2 cellular contexts compared by ENCODE assay signal in the genomic region with DNA sequence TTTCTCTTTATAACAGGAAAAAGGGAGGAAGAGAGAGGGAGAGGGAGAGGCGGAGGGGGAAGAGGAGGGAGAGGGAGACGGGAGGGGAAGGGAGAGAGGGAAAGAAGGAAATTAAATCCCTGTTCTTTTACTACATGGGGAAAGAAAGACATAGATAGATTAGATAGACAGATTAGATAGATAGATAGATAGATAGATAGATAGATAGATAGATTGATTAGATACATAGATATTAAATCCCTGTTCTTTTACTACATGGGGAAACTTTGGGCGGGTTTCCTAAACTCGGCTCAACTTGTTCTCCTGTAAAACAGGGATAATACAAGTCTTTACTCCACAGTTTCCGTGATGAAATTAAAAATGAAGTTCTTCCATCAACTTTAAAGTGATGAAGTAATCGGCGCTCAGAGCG.
TF ChIP-seq lines count a peak whose summit lies in the region.

No MANE protein-coding gene starts in this region.

TF ChIP-seq in SK-N-SH, 30 proteins besides CTCF, POLR2A, EP300 and RAD21:
- no peak for TF ChIP-seq IRF3 (IDR thresholded peaks at IDR 0.05; ENCODE audit: low read depth, low read length)
- TF ChIP-seq NRF1 (IDR thresholded peaks at IDR 0.05; ENCODE audit: low read depth, low read length): no peak
- TF ChIP-seq RCOR1 (IDR thresholded peaks at IDR 0.05; ENCODE audit: low read length): no peak
- TF ChIP-seq ELF1 (IDR thresholded peaks at IDR 0.05): no peak
- TF ChIP-seq RFX5 (IDR thresholded peaks at IDR 0.05; ENCODE audit: low read length): no peak
- TF ChIP-seq CHD2 (IDR thresholded peaks at IDR 0.05; ENCODE audit: low read length, partially characterized antibody): no peak
- TF ChIP-seq, protein P1, sequence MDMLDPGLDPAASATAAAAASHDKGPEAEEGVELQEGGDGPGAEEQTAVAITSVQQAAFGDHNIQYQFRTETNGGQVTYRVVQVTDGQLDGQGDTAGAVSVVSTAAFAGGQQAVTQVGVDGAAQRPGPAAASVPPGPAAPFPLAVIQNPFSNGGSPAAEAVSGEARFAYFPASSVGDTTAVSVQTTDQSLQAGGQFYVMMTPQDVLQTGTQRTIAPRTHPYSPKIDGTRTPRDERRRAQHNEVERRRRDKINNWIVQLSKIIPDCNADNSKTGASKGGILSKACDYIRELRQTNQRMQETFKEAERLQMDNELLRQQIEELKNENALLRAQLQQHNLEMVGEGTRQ (IDR thresholded peaks at IDR 0.05; ENCODE audit: borderline replicate concordance, low read depth, low read length): no peak
- no peak for TF ChIP-seq TAF1 (IDR thresholded peaks at IDR 0.05; ENCODE audit: borderline replicate concordance, low read depth, low read length)
- TF ChIP-seq JUND (IDR thresholded peaks at IDR 0.05): no peak
- TF ChIP-seq MEF2A (IDR thresholded peaks at IDR 0.05; ENCODE audit: borderline replicate concordance, low read depth): no peak
- no peak for TF ChIP-seq EZH2phosphoT487 (IDR thresholded peaks at IDR 0.05; ENCODE audit: borderline replicate concordance, low read depth)
- no peak for TF ChIP-seq SMC3 (IDR thresholded peaks at IDR 0.05; ENCODE audit: low read depth, low read length)
- no peak for TF ChIP-seq YY1 (IDR thresholded peaks at IDR 0.05; ENCODE audit: low read depth)
- no peak for TF ChIP-seq RXRA (IDR thresholded peaks at IDR 0.05; ENCODE audit: borderline replicate concordance, low read depth)
- no peak for TF ChIP-seq GATA2 (CRISPR knock-in tag; IDR thresholded peaks at IDR 0.05)
- no peak for TF ChIP-seq SIN3A (IDR thresholded peaks at IDR 0.05; ENCODE audit: borderline replicate concordance, low read depth, low read length)

TF ChIP-seq in SK-N-SH treated with all-trans-retinoic acid at 6 μM for 48 hours, 23 proteins besides CTCF, POLR2A, EP300 and RAD21 (continued from another document):
- TF ChIP-seq SNAI2 (CRISPR knock-in tag; IDR thresholded peaks at IDR 0.05) (no peak), POU6F1 (CRISPR knock-in tag; IDR thresholded peaks at IDR 0.05; ENCODE audit: borderline replicate concordance, low read depth) (no peak), CSRNP3 (CRISPR knock-in tag; IDR thresholded peaks at IDR 0.05) (no peak), OSR1 (CRISPR knock-in tag; IDR thresholded peaks at IDR 0.05) (no peak), ISL1 (CRISPR knock-in tag; IDR thresholded peaks at IDR 0.05) (no peak), ZC3H10 (CRISPR knock-in tag; IDR thresholded peaks at IDR 0.05) (no peak), CSDC2 (CRISPR knock-in tag; IDR thresholded peaks at IDR 0.05) (no peak), ARNTL (CRISPR knock-in tag; IDR thresholded peaks at IDR 0.05; ENCODE audit: borderline replicate concordance, low read depth) (no peak), ZFP3 (CRISPR knock-in tag; IDR thresholded peaks at IDR 0.05) (no peak), TOX (CRISPR knock-in tag; IDR thresholded peaks at IDR 0.05; ENCODE audit: borderline replicate concordance) (no peak)
- TF ChIP-seq, protein P2, sequence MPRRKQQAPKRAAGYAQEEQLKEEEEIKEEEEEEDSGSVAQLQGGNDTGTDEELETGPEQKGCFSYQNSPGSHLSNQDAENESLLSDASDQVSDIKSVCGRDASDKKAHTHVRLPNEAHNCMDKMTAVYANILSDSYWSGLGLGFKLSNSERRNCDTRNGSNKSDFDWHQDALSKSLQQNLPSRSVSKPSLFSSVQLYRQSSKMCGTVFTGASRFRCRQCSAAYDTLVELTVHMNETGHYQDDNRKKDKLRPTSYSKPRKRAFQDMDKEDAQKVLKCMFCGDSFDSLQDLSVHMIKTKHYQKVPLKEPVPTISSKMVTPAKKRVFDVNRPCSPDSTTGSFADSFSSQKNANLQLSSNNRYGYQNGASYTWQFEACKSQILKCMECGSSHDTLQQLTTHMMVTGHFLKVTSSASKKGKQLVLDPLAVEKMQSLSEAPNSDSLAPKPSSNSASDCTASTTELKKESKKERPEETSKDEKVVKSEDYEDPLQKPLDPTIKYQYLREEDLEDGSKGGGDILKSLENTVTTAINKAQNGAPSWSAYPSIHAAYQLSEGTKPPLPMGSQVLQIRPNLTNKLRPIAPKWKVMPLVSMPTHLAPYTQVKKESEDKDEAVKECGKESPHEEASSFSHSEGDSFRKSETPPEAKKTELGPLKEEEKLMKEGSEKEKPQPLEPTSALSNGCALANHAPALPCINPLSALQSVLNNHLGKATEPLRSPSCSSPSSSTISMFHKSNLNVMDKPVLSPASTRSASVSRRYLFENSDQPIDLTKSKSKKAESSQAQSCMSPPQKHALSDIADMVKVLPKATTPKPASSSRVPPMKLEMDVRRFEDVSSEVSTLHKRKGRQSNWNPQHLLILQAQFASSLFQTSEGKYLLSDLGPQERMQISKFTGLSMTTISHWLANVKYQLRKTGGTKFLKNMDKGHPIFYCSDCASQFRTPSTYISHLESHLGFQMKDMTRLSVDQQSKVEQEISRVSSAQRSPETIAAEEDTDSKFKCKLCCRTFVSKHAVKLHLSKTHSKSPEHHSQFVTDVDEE (CRISPR knock-in tag; IDR thresholded peaks at IDR 0.05): no peak
- TF ChIP-seq, protein P3, sequence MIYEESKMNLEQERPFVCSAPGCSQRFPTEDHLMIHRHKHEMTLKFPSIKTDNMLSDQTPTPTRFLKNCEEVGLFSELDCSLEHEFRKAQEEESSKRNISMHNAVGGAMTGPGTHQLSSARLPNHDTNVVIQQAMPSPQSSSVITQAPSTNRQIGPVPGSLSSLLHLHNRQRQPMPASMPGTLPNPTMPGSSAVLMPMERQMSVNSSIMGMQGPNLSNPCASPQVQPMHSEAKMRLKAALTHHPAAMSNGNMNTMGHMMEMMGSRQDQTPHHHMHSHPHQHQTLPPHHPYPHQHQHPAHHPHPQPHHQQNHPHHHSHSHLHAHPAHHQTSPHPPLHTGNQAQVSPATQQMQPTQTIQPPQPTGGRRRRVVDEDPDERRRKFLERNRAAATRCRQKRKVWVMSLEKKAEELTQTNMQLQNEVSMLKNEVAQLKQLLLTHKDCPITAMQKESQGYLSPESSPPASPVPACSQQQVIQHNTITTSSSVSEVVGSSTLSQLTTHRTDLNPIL (CRISPR knock-in tag; IDR thresholded peaks at IDR 0.05; ENCODE audit: low read depth): no peak
TF ChIP-seq in SK-N-SH treated with all-trans-retinoic acid at 6 μM for 48 hours: peak in this region for 0.
